Comparison of ENCODE assay signal across 20 cellular contexts in the genomic region with DNA sequence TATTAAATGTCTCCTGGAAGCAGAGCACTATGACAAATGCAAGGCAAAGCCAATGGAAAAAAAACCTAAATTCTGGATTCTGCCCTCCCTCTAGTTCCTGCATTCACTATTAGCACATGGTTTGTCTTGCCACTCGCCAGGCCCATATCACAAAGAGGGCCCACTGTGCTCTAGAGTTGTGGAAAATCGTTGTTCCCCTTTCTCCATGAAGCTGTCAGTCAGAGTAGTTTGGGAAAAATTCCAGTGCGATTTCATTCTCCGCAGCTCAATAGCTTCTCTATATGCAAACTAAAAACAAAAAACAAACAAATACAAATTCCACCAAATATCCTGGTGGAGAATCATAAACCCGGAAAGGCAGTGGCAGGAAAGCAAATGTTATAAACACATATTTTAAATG.
DNase-seq lines count a peak whose midpoint lies in the region; ATAC-seq and TF ChIP-seq lines count a peak whose summit lies in the region.
"Had no signal": no experiment of that assay in that cellular context is flagged by ENCODE, and none has a peak within 500 bp of the region (broad histone marks: within the 10 kb centered on the region; RNA-seq: fewer than 3 reads in every experiment).

No MANE protein-coding gene starts in this region.

- intact Hi-C loops in dorsolateral prefrontal cortex (cut with DNase I) = no loop called here

- TF ChIP-seq CTCF in dorsolateral prefrontal cortex (IDR thresholded peaks at IDR 0.05 in 54 of 56, conservative IDR thresholded peaks at IDR 0.05 in 2 of 56; ENCODE audit: low read depth in 1 of 56, partially characterized antibody in 56 of 56) = peak in 2 of 56 donors; percentile 3 to 13

- no peaks in the 10 kb centered on the region for H3K27me3 ChIP-seq in dorsolateral prefrontal cortex
- H3K27me3 ChIP-seq: BLaER1 had no signal

- peak overlapping the region in 7 of 59 donors; percentile 5 to 24 (median 17) for H3K4me3 ChIP-seq in dorsolateral prefrontal cortex
- H3K4me3 ChIP-seq: A549, BLaER1, GM12878, GM23248, HAP-1 had no signal

- peak; percentile 45 for DNase-seq in Ammon's horn (ENCODE audit: low spot score)
- peak in 2 of 10 donors; percentile 45 to 48 for DNase-seq in dorsolateral prefrontal cortex
- DNase-seq in midbrain (lab: John Stamatoyannopoulos, UW) = peak; percentile 39
- DNase-seq in superior temporal gyrus (ENCODE audit: extremely low spot score) = peak; percentile 69
- DNase-seq in ureter (ENCODE audit: low spot score) = no peak
- DNase-seq: AML-193; CD8-positive, alpha-beta T cell; DMS 273 treated with DMSO at 0.1 percent for 48 hours; DMS53; DND-41; EL; GM23248 had no signal

- ATAC-seq in HG02981 (IDR thresholded peaks at IDR 0.05; ENCODE audit: unreplicated experiment) (no peak), HG02970 (IDR thresholded peaks at IDR 0.05; ENCODE audit: low FRiP score, unreplicated experiment) (no peak)
- ATAC-seq: A549; CD8-positive, alpha-beta T cell; GM12878; HepG2 had no signal

- peak overlapping the region in 39 of 59 donors; percentile 0 to 80 (median 53) for H3K27ac ChIP-seq in dorsolateral prefrontal cortex
- H3K27ac ChIP-seq: 22Rv1, A549, BLaER1, GM23248 had no signal
